In the genomic region with DNA sequence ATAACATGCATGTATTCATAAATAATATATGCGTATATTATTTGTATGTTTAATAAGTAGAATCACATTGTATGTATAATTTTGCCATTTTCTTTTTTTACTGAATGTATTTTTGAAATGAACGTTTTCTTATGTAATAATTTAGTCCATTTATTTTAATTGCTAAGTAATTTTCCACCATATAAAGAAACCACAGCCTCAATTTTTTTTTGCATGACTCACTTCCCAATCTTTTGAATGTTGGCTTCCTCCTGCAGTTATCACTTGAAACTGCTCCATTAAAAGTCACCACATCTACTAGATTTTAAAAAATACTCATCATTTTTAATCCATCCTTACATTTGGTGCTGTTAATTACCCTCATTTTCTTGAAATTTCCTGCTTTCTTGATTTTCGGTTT, we compare ENCODE assay signal across 1 cellular context.
TF ChIP-seq lines count a peak whose summit lies in the region.

No MANE protein-coding gene starts in this region.

TF ChIP-seq in SK-N-SH treated with all-trans-retinoic acid at 6 μM for 48 hours, 23 proteins besides CTCF, POLR2A, EP300 and RAD21 (continued from another document):
- TF ChIP-seq TCF4 (CRISPR knock-in tag; IDR thresholded peaks at IDR 0.05; ENCODE audit: borderline replicate concordance) (no peak), CSDC2 (CRISPR knock-in tag; IDR thresholded peaks at IDR 0.05) (no peak), ARNTL (CRISPR knock-in tag; IDR thresholded peaks at IDR 0.05; ENCODE audit: borderline replicate concordance, low read depth) (no peak), TOX (CRISPR knock-in tag; IDR thresholded peaks at IDR 0.05; ENCODE audit: borderline replicate concordance) (no peak)
- TF ChIP-seq, protein P1, sequence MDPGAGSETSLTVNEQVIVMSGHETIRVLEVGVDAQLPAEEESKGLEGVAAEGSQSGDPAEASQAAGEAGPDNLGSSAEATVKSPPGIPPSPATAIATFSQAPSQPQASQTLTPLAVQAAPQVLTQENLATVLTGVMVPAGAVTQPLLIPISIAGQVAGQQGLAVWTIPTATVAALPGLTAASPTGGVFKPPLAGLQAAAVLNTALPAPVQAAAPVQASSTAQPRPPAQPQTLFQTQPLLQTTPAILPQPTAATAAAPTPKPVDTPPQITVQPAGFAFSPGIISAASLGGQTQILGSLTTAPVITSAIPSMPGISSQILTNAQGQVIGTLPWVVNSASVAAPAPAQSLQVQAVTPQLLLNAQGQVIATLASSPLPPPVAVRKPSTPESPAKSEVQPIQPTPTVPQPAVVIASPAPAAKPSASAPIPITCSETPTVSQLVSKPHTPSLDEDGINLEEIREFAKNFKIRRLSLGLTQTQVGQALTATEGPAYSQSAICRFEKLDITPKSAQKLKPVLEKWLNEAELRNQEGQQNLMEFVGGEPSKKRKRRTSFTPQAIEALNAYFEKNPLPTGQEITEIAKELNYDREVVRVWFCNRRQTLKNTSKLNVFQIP (CRISPR knock-in tag; IDR thresholded peaks at IDR 0.05; ENCODE audit: borderline replicate concordance, low read depth): no peak
